In the genomic region with DNA sequence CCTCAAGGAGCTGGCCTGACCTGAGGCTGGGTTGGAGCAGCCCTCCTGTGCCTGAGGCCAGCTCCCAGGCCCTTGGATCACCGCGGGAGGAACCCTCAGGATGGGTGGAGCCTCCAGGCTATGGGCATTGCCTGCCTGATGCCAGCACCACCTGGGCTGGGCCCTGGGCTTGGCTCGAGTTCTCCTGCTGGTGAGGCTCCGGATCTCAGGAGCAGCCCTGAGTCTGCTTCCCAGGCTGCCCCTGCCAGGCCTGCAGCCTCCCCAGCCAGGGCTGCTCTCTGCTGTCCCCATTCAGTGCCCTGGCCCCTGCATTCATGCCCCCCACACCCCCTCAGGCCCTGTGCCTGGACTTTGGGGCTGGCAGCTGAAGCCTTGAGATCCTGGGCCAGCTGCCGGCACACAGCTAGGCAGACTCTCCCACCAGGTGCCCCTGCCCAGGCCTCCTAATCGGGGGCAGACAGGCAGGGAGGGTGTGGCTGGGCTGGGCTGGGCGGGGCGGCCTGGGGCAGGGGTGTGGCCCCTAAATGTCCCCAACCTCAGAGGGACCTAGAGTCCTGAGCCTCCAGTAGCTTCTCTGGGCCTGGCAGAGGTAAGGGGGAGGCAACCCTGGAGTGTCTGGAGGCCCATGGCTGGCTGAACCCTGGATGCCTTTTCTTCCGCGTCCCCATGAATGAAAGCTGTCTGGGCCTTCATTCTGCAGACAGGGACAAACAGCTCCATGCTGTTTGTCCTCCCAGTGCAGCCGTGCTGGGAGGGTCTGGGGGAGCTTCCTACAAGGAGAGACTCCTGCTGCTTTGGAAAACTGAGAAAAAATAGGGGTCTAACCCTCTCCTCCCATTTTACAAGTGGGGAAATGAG, we compare ENCODE assay signal across 8 cellular contexts. TPM values are rescaled to one million over a fixed set of nuclear protein-coding genes. Genes with fewer than 3 reads are reported as not detected.
DNase-seq lines count a peak whose midpoint lies in the region; ATAC-seq and TF ChIP-seq lines count a peak whose summit lies in the region.

No MANE protein-coding gene starts in this region.

- CTCF ChIA-PET in PC-3 (lab: Charles Lee), result no interaction called here

- in situ Hi-C loops in G401 (cut with HindIII; ENCODE audit: low sequenced_read_pairs), result no loop called here

- no peaks in the 10 kb centered on the region for H3F3A ChIP-seq in PC-3 (ENCODE audit: low read length, unreplicated experiment)

- no peak overlapping the region; the same call in 1 of the 2 replicates for H3K4me3 ChIP-seq in PC-3 (ENCODE audit: low read length)
- H3K4me3 ChIP-seq in epithelial cell of esophagus (ENCODE audit: low read length), result peak overlapping the region; percentile 50
- peak overlapping the region; percentile 84 for H3K4me3 ChIP-seq in psoas muscle

- peak overlapping the region; percentile 80 for H3K4me2 ChIP-seq in PC-3 (ENCODE audit: low read length)

- ATAC-seq in PC-3 (peak; percentile 35; the same call in 1 of the 2 replicates), psoas muscle (no peak), HG02759 (IDR thresholded peaks at IDR 0.05; ENCODE audit: unreplicated experiment) (no peak), HG02973 (IDR thresholded peaks at IDR 0.05; ENCODE audit: unreplicated experiment) (no peak), GM19328 (IDR thresholded peaks at IDR 0.05; ENCODE audit: unreplicated experiment) (no peak)

- H3K79me2 ChIP-seq in PC-3 (ENCODE audit: low read length), result peaks cover 12% of the 10 kb centered on the region

- no peaks in the 10 kb centered on the region for H3K36me3 ChIP-seq in PC-3 (ENCODE audit: low read depth, low read length)
- H3K36me3 ChIP-seq in psoas muscle (ENCODE audit: insufficient read depth in 1 of 2, low read depth in 1 of 2), result peaks cover 0 to under 1% of the 10 kb centered on the region in 2 donors

- no TSS peak for BruUV-seq in PC-3 (replicated peaks; lab: Mats Ljungman, UMichigan)

- H3K27me3 ChIP-seq in PC-3 (ENCODE audit: low read length) (no peaks in the 10 kb centered on the region), psoas muscle (ENCODE audit: insufficient read depth in 3 of 3, low read length in 2 of 3) (no peaks in the 10 kb centered on the region)

- H3K9ac ChIP-seq in PC-3 (ENCODE audit: low read length), result no peak overlapping the region

- H3K9me3 ChIP-seq in PC-3 (ENCODE audit: low read length), result no peaks in the 10 kb centered on the region
- H3K9me3 ChIP-seq in psoas muscle, result no peaks in the 10 kb centered on the region

- no peaks in the 10 kb centered on the region for H3K9me2 ChIP-seq in PC-3 (replicated peaks; ENCODE audit: low read length)

- 62 to 75% (median 67%) methylated on average over 9 to 11 of the region's 11 CpGs for WGBS in psoas muscle, 3 donors

- intact Hi-C loops in PC-3 (cut with micrococcal nuclease) (no loop called here), psoas muscle (cut with DNase I) (no loop called here)

- H3K27ac ChIP-seq in PC-3 (ENCODE audit: low read length), result no peak overlapping the region
- no peak overlapping the region for H3K27ac ChIP-seq in psoas muscle

- H3K4me1 ChIP-seq in PC-3 (ENCODE audit: insufficient read depth, low read length), result peaks cover 6% of the 10 kb centered on the region; the same call in 1 of the 2 replicates
- H3K4me1 ChIP-seq in psoas muscle, result peaks cover 16% of the 10 kb centered on the region

- no peak for TF ChIP-seq CTCF in PC-3 (conservative IDR thresholded peaks at IDR 0.05; ENCODE audit: low read depth, low read length)
- TF ChIP-seq CTCF in epithelial cell of esophagus (IDR thresholded peaks at IDR 0.05; ENCODE audit: insufficient read depth, low read depth, low read length, missing control alignments), result no peak
- TF ChIP-seq CTCF in psoas muscle (IDR thresholded peaks at IDR 0.05), result no peak

- POLR2A ChIA-PET in PC-3 (lab: Charles Lee; ENCODE audit: unreplicated experiment), result no interaction called here

- H2AFZ ChIP-seq in PC-3 (ENCODE audit: low read length), result no peak overlapping the region

- DNase-seq in G401 (ENCODE audit: low spot score) (peak; percentile 56), PC-3 (no peak), epithelial cell of esophagus (ENCODE audit: low read depth) (no peak), psoas muscle (no peak), T1000 (lab: John Stamatoyannopoulos, UW) (no peak)

- no peaks in the 10 kb centered on the region for H4K20me1 ChIP-seq in PC-3 (ENCODE audit: low read length)

RNA-seq across cellular contexts. Expression of gene PIGQ, which starts 1.1 kb away (rescaled TPM):
- 38.8 and 54.4 TPM in 2 replicates for total RNA-seq in G401 (2014; rRNA removed; shearing (Covaris generic))
- total RNA-seq in PC-3 (2014; rRNA removed) (36.0 and 43.8 TPM in 2 replicates), psoas muscle (10 to 100 TPM; 18.3 to 26.3 (median 22.0) TPM)
- polyA plus RNA-seq in psoas muscle, result 10 to 100 TPM; 26.5 to 39.9 (median 27.2) TPM

RNA-seq across cellular contexts. Expression of gene NHLRC4, which starts 1.8 kb away (rescaled TPM):
- 2.7 and 4.1 TPM in 2 replicates for total RNA-seq in G401 (2014; rRNA removed; shearing (Covaris generic))
- total RNA-seq in PC-3 (2014; rRNA removed) (0.44 TPM in 1 of 2 replicates, not detected in the other), psoas muscle (under 1 TPM in 3 of 4 donors, not detected in 1; 0.19 to 0.39 (median 0.27) TPM)
- polyA plus RNA-seq in psoas muscle, result under 1 TPM; 0.06 to 0.38 (median 0.27) TPM

RNA-seq across cellular contexts. Expression of gene PRR35, which starts 8.4 kb away (rescaled TPM):
- total RNA-seq in G401 (2014; rRNA removed; shearing (Covaris generic)), result 0.41 and 2.3 TPM in 2 replicates
- not detected in 2 replicates for total RNA-seq in PC-3 (2014; rRNA removed)
- not detected for total RNA-seq in psoas muscle
- not detected for polyA plus RNA-seq in psoas muscle

RNA-seq across cellular contexts. Expression of gene RAB40C, which starts 21.2 kb away (rescaled TPM):
- 28.6 and 32.2 TPM in 2 replicates for total RNA-seq in G401 (2014; rRNA removed; shearing (Covaris generic))
- total RNA-seq in PC-3 (2014; rRNA removed) (19.5 and 27.0 TPM in 2 replicates), psoas muscle (10 to 100 TPM; 12.3 to 20.2 (median 14.4) TPM)
- 10 to 100 TPM; 14.7 to 16.3 (median 15.7) TPM for polyA plus RNA-seq in psoas muscle

RNA-seq across cellular contexts. Expression of gene CAPN15, which starts 41.1 kb away (rescaled TPM):
- total RNA-seq in G401 (2014; rRNA removed; shearing (Covaris generic)), result 38.8 and 54.3 TPM in 2 replicates
- 60.4 and 78.1 TPM in 2 replicates for total RNA-seq in PC-3 (2014; rRNA removed)
- total RNA-seq in psoas muscle, result 10 to 100 TPM; 15.5 to 32.1 (median 26.8) TPM
- 10 to 100 TPM; 14.9 to 26.4 (median 22.6) TPM for polyA plus RNA-seq in psoas muscle
